ENCODE assay signal across 1 cellular context in the genomic region with DNA sequence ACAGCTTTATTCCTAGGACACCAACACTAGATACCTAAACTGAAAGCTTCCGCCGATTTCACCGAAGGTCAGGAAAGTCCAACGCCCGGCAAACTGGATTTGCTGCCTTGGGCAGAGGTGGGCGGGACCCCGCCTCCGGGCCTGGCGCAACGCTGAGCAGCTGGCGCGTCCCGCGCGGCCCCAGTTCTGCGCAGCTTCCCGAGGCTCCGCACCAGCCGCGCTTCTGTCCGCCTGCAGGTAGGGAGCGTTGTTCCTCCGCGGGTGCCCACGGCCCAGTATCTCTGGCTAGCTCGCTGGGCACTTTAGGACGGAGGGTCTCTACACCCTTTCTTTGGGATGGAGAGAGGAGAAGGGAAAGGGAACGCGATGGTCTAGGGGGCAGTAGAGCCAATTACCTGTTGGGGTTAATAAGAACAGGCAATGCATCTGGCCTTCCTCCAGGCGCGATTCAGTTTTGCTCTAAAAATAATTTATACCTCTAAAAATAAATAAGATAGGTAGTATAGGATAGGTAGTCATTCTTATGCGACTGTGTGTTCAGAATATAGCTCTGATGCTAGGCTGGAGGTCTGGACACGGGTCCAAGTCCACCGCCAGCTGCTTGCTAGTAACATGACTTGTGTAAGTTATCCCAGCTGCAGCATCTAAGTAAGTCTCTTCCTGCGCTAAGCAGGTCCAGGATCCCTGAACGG.
A peak's percentile ranks its signal among the peaks of the same experiment; 100 is the strongest.
TF ChIP-seq lines count a peak whose summit lies in the region.

Gene CD274 (plus strand): TSS at position 183 of the 692 bp plus-strand sequence. CDS start 5,572 bp downstream, outside the sequence.

TF ChIP-seq in K562, 482 proteins besides CTCF, POLR2A, EP300 and RAD21 (continued from another document):
- TF ChIP-seq, protein P1, sequence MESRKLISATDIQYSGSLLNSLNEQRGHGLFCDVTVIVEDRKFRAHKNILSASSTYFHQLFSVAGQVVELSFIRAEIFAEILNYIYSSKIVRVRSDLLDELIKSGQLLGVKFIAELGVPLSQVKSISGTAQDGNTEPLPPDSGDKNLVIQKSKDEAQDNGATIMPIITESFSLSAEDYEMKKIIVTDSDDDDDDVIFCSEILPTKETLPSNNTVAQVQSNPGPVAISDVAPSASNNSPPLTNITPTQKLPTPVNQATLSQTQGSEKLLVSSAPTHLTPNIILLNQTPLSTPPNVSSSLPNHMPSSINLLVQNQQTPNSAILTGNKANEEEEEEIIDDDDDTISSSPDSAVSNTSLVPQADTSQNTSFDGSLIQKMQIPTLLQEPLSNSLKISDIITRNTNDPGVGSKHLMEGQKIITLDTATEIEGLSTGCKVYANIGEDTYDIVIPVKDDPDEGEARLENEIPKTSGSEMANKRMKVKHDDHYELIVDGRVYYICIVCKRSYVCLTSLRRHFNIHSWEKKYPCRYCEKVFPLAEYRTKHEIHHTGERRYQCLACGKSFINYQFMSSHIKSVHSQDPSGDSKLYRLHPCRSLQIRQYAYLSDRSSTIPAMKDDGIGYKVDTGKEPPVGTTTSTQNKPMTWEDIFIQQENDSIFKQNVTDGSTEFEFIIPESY (CRISPR knock-in tag; IDR thresholded peaks at IDR 0.05) = no peak
- TF ChIP-seq DEAF1 (CRISPR knock-in tag; IDR thresholded peaks at IDR 0.05) (peak; percentile 79), CXXC5 (CRISPR knock-in tag; IDR thresholded peaks at IDR 0.05) (peak; percentile 83), SMAD4 (CRISPR knock-in tag; conservative IDR thresholded peaks at IDR 0.05) (peak; percentile 27; the same call in 1 of the 2 replicates), SAP30 (IDR thresholded peaks at IDR 0.05; ENCODE audit: borderline replicate concordance, insufficient read depth, low read depth, low read length, poor library complexity, severe bottlenecking) (no peak), ZBTB11 (CRISPR knock-in tag; IDR thresholded peaks at IDR 0.05) (no peak), FOXJ2 (tag; IDR thresholded peaks at IDR 0.05) (no peak), RBFOX2 (IDR thresholded peaks at IDR 0.05; ENCODE audit: low read depth, low read length) (peak; percentile 70), MTA2 (IDR thresholded peaks at IDR 0.05; ENCODE audit: low read depth) (no peak), CC2D1A (IDR thresholded peaks at IDR 0.05) (no peak), HDAC1 (IDR thresholded peaks at IDR 0.05) (peak in 1 of 2 experiments; percentile 35; a peak in 1 of 4 replicates), FOXM1 (IDR thresholded peaks at IDR 0.05; ENCODE audit: low read depth) (0 out of 2 replicates have a peak, but pooled peaks have one; percentile 25), FOXM1 (CRISPR knock-in tag; IDR thresholded peaks at IDR 0.05; ENCODE audit: low read depth) (no peak), ZNF197 (CRISPR knock-in tag; IDR thresholded peaks at IDR 0.05; ENCODE audit: low read depth) (no peak), HMGN3 (IDR thresholded peaks at IDR 0.05; ENCODE audit: borderline replicate concordance, extremely low read depth, insufficient read length, low read depth, low read length) (peak; percentile 35), SIN3A (IDR thresholded peaks at IDR 0.05; ENCODE audit: borderline replicate concordance in 2 of 2, control insufficient read depth in 1 of 2, low read depth in 2 of 2, low read length in 2 of 2) (peak in 1 of 2 experiments; percentile 33; a peak in 1 of 4 replicates), ZNF76 (CRISPR knock-in tag; IDR thresholded peaks at IDR 0.05; ENCODE audit: borderline replicate concordance) (no peak)
- TF ChIP-seq, protein P2, sequence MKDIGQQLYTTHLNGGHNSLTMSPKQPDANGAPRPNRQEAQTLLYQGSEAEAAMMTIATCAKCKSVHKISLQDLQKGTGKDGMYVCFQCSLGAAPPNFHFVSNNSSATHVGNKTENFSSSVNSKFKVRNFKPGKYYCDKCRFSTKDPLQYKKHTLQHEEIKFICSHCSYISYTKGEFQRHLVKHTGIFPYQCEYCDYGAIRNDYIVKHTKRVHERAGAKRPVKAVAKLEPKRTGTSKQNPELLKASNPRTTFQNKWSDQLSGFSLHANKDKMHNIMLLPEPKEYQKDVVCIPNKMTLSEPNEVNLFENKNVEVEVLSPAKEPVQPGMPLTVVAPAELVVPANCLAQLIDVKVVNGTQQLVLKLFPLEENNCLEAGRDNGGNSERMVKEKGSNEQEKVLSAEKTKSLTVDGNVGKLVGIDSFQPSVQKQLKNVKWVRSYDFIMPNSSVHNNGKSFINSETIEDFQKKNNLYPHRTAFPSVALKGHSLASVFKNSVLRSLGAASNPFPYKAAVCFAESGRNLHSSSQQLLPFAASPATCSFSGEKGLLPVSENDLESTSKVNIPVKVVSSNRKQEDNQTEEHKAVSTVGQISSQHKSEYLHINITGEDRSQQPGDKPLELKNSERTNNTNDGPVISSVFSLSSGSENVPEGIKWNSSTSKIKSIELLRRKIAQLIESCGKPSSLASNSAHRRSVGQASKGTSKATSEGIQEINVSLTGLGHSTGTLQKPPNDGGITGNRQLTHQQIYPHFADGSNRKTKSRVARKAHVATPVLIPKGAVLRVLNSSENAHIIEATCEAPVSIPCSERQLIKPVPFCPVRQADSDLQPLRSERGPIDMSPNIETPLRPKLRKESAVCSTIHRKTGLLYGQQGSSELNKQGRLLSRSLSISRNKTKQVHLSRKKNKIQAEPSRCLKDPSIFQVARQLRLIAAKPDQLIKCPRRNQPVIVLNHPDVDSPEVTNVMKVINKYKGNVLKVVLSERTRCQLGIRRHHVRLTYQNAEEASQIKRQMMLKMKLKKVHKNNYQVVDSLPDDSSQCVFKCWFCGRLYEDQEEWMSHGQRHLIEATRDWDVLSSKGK (CRISPR knock-in tag; IDR thresholded peaks at IDR 0.05) = no peak
- TF ChIP-seq, protein P3, sequence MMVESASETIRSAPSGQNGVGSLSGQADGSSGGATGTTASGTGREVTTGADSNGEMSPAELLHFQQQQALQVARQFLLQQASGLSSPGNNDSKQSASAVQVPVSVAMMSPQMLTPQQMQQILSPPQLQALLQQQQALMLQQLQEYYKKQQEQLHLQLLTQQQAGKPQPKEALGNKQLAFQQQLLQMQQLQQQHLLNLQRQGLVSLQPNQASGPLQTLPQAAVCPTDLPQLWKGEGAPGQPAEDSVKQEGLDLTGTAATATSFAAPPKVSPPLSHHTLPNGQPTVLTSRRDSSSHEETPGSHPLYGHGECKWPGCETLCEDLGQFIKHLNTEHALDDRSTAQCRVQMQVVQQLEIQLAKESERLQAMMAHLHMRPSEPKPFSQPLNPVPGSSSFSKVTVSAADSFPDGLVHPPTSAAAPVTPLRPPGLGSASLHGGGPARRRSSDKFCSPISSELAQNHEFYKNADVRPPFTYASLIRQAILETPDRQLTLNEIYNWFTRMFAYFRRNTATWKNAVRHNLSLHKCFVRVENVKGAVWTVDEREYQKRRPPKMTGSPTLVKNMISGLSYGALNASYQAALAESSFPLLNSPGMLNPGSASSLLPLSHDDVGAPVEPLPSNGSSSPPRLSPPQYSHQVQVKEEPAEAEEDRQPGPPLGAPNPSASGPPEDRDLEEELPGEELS (CRISPR knock-in tag; IDR thresholded peaks at IDR 0.05; ENCODE audit: borderline replicate concordance) = no peak
- TF ChIP-seq, protein P4, sequence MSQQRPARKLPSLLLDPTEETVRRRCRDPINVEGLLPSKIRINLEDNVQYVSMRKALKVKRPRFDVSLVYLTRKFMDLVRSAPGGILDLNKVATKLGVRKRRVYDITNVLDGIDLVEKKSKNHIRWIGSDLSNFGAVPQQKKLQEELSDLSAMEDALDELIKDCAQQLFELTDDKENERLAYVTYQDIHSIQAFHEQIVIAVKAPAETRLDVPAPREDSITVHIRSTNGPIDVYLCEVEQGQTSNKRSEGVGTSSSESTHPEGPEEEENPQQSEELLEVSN (IDR thresholded peaks at IDR 0.05; ENCODE audit: borderline replicate concordance in 1 of 2, extremely low read depth in 1 of 2, insufficient read depth in 1 of 2, insufficient read length in 1 of 2, low read depth in 1 of 2, low read length in 1 of 2, poor library complexity in 1 of 2, severe bottlenecking in 1 of 2) = peak; percentile 18 to 71
